Comparison of ENCODE assay signal across 8 cellular contexts in the genomic region with DNA sequence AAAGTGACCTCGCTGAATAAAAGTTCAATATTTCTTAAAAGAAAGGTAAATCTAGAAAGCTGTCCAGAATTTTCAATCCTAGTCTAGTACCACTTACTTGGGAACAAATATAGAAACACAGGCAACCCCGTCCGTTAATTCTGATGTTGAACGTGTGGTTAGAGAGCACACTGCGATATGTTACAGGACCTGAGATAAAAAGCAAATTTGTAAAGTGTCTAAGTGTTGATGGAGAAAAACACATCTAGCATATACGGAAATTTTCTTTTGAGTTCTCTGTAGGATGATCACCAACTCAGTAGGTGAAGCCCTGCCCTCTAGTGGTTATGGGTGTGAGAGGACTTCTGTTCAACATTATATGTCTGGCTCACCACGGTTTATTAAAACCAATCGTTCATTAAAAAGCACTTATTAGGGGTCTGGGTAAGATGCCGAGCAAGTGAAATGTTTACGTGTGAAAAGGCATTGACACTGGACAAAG. TPM values are rescaled to one million over a fixed set of nuclear protein-coding genes. Genes with fewer than 3 reads are reported as not detected.
DNase-seq lines count a peak whose midpoint lies in the region; ATAC-seq and TF ChIP-seq lines count a peak whose summit lies in the region.

No MANE protein-coding gene starts in this region.

- DNase-seq in DMS114 treated with DMSO at 0.1 percent for 48 hours (lab: John Stamatoyannopoulos, UW; ENCODE audit: unreplicated experiment), result peak; percentile 68
- peak; percentile 71 for DNase-seq in HuH-7 (ENCODE audit: low spot score)
- peak; percentile 63 for DNase-seq in NT2/D1 (ENCODE audit: low read depth, low spot score)
- peak; percentile 67 to 73 for DNase-seq in activated T-cell treated with anti-CD3 and anti-CD28 coated beads, Interleukin-2, amount 50 U/mL, for 72 hours
- peak; percentile 67 to 86 for DNase-seq in fibroblast of lung (ENCODE audit: low read depth in 2 of 2)
- DNase-seq in naive thymus-derived CD8-positive, alpha-beta T cell, result peak in 9 of 10 donors; percentile 17 to 86 (median 63)
- DNase-seq in stimulated activated naive CD8-positive, alpha-beta T cell treated with anti-CD3 and anti-CD28 coated beads, Interleukin-15, amount 100 ng/mL, for 72 hours, result peak; percentile 60 to 68

- H3K9me3 Mint-ChIP-seq in activated T-cell treated with anti-CD3 and anti-CD28 coated beads, Interleukin-2, amount 50 U/mL, for 72 hours, result no peaks in the 10 kb centered on the region
- no peaks in the 10 kb centered on the region for H3K9me3 Mint-ChIP-seq in naive thymus-derived CD8-positive, alpha-beta T cell
- no peaks in the 10 kb centered on the region for H3K9me3 Mint-ChIP-seq in stimulated activated naive CD8-positive, alpha-beta T cell treated with anti-CD3 and anti-CD28 coated beads, Interleukin-15, amount 100 ng/mL, for 72 hours

- H3K9ac ChIP-seq in NT2/D1 (ENCODE audit: insufficient read length, low read depth) (peak overlapping the region; percentile 96), fibroblast of lung (ENCODE audit: insufficient read depth, low read length) (peak overlapping the region; percentile 97)

- H3K36me3 Mint-ChIP-seq in activated T-cell treated with anti-CD3 and anti-CD28 coated beads, Interleukin-2, amount 50 U/mL, for 72 hours (ENCODE audit: insufficient read depth in 2 of 2), result peaks cover 0 to 7% of the 10 kb centered on the region in 2 donors
- no peaks in the 10 kb centered on the region for H3K36me3 Mint-ChIP-seq in naive thymus-derived CD8-positive, alpha-beta T cell

- H3K27me3 ChIP-seq in NT2/D1 (ENCODE audit: insufficient read depth, insufficient read length), result no peaks in the 10 kb centered on the region
- no peaks in the 10 kb centered on the region for H3K27me3 ChIP-seq in fibroblast of lung (ENCODE audit: control insufficient read depth, insufficient read depth, low read length)

- H3K79me2 ChIP-seq in fibroblast of lung (ENCODE audit: control insufficient read depth, insufficient read depth, low read length), result peaks cover 35% of the 10 kb centered on the region

- H3K4me3 ChIP-seq in NT2/D1 (ENCODE audit: insufficient read length, low read depth), result peak overlapping the region; percentile 90
- H3K4me3 ChIP-seq in fibroblast of lung (replicated peaks in 1 of 4; ENCODE audit: control extremely low read depth in 1 of 4, insufficient read depth in 1 of 4, low read depth in 3 of 4, low read length in 4 of 4), result peak overlapping the region; percentile 77 to 91 (median 89)

- H3K4me3 Mint-ChIP-seq in activated T-cell treated with anti-CD3 and anti-CD28 coated beads, Interleukin-2, amount 50 U/mL, for 72 hours, result peak overlapping the region; percentile 92 to 100
- peak overlapping the region; percentile 88 to 98 (median 96) for H3K4me3 Mint-ChIP-seq in naive thymus-derived CD8-positive, alpha-beta T cell
- peak overlapping the region; percentile 73 to 94 for H3K4me3 Mint-ChIP-seq in stimulated activated naive CD8-positive, alpha-beta T cell treated with anti-CD3 and anti-CD28 coated beads, Interleukin-15, amount 100 ng/mL, for 72 hours

- peak overlapping the region; percentile 99 for H3K27ac Mint-ChIP-seq in activated T-cell treated with anti-CD3 and anti-CD28 coated beads, Interleukin-2, amount 50 U/mL, for 72 hours
- H3K27ac Mint-ChIP-seq in naive thymus-derived CD8-positive, alpha-beta T cell, result peak overlapping the region; percentile 96 to 100 (median 99)
- H3K27ac Mint-ChIP-seq in stimulated activated naive CD8-positive, alpha-beta T cell treated with anti-CD3 and anti-CD28 coated beads, Interleukin-15, amount 100 ng/mL, for 72 hours, result peak overlapping the region; percentile 99

- H3K4me1 ChIP-seq in NT2/D1 (ENCODE audit: insufficient read depth, insufficient read length), result no peaks in the 10 kb centered on the region
- no peaks in the 10 kb centered on the region for H3K4me1 ChIP-seq in fibroblast of lung (ENCODE audit: control insufficient read depth, extremely low read depth, insufficient read depth, low read length)

- H3K27ac ChIP-seq in fibroblast of lung (ENCODE audit: insufficient read depth, low read length), result peak overlapping the region; percentile 98

- peak; percentile 83 to 85 for TF ChIP-seq CTCF in fibroblast of lung (conservative IDR thresholded peaks at IDR 0.05 in 1 of 2, IDR thresholded peaks at IDR 0.05 in 1 of 2; ENCODE audit: low read depth in 1 of 2, low read length in 2 of 2)

- ATAC-seq in GM21526 (IDR thresholded peaks at IDR 0.05; ENCODE audit: low FRiP score, unreplicated experiment), result peak; percentile 44
- peak; percentile 44 to 47 for ATAC-seq in activated T-cell treated with anti-CD3 and anti-CD28 coated beads, Interleukin-2, amount 50 U/mL, for 72 hours (replicated peaks in 1 of 2)
- ATAC-seq in naive thymus-derived CD8-positive, alpha-beta T cell, result peak; percentile 56 to 68
- ATAC-seq in stimulated activated naive CD8-positive, alpha-beta T cell treated with anti-CD3 and anti-CD28 coated beads, Interleukin-15, amount 100 ng/mL, for 72 hours, result peak; percentile 67

- peaks cover 39% of the 10 kb centered on the region for H3K4me1 Mint-ChIP-seq in activated T-cell treated with anti-CD3 and anti-CD28 coated beads, Interleukin-2, amount 50 U/mL, for 72 hours (ENCODE audit: low read depth)
- peaks cover 15 to 40% (median 36%) of the 10 kb centered on the region in 4 donors for H3K4me1 Mint-ChIP-seq in naive thymus-derived CD8-positive, alpha-beta T cell
- H3K4me1 Mint-ChIP-seq in stimulated activated naive CD8-positive, alpha-beta T cell treated with anti-CD3 and anti-CD28 coated beads, Interleukin-15, amount 100 ng/mL, for 72 hours, result peaks cover 30% of the 10 kb centered on the region

- POLR2A ChIA-PET in naive thymus-derived CD8-positive, alpha-beta T cell (lab: Charles Lee), result interaction anchor here (0.9 to 2.6 kb wide), 9 partner anchors 11 to 781 kb away, joined by 3 to 24 read pairs (median 5); a partner anchor contains a TSS

- H2AFZ ChIP-seq in fibroblast of lung (ENCODE audit: low read length), result peak overlapping the region; percentile 99

- H3K9me3 ChIP-seq in NT2/D1 (ENCODE audit: insufficient read depth, low read length), result no peaks in the 10 kb centered on the region
- no peaks in the 10 kb centered on the region for H3K9me3 ChIP-seq in fibroblast of lung (ENCODE audit: control insufficient read depth, insufficient read depth, low read depth, low read length)

- H3K27me3 Mint-ChIP-seq in activated T-cell treated with anti-CD3 and anti-CD28 coated beads, Interleukin-2, amount 50 U/mL, for 72 hours (ENCODE audit: low read depth), result no peaks in the 10 kb centered on the region
- H3K27me3 Mint-ChIP-seq in naive thymus-derived CD8-positive, alpha-beta T cell, result no peaks in the 10 kb centered on the region
- no peaks in the 10 kb centered on the region for H3K27me3 Mint-ChIP-seq in stimulated activated naive CD8-positive, alpha-beta T cell treated with anti-CD3 and anti-CD28 coated beads, Interleukin-15, amount 100 ng/mL, for 72 hours

- no peaks in the 10 kb centered on the region for H4K20me1 ChIP-seq in fibroblast of lung (ENCODE audit: control insufficient read depth, extremely low read depth, insufficient read depth, low read length)

- peak overlapping the region; percentile 96 for H3K4me2 ChIP-seq in fibroblast of lung (ENCODE audit: extremely low read depth, insufficient read depth, low read length)

- H3K36me3 ChIP-seq in NT2/D1 (ENCODE audit: insufficient read depth, insufficient read length, low read length) (no peaks in the 10 kb centered on the region), fibroblast of lung (ENCODE audit: control insufficient read depth, insufficient read depth, low read length) (no peaks in the 10 kb centered on the region)

RNA-seq across cellular contexts. Expression of a gene that starts 1.1 kb away (rescaled TPM):
- total RNA-seq in activated T-cell treated with anti-CD3 and anti-CD28 coated beads, Interleukin-2, amount 50 U/mL, for 72 hours, result 10 to 100 TPM; 76.0 to 79.6 TPM
- total RNA-seq in fibroblast of lung, result 141 and 196 TPM in 2 replicates
- 78.1 and 111 TPM in 2 replicates for polyA plus RNA-seq in fibroblast of lung
- 44.5 and 57.3 TPM in 2 replicates for polyA plus RNA-seq in fibroblast of lung (2012)
- polyA minus RNA-seq in fibroblast of lung (ENCODE audit: low replicate concordance), result 14.4 and 18.6 TPM in 2 replicates
- 10 to 100 TPM; 44.0 to 48.0 TPM for total RNA-seq in naive thymus-derived CD8-positive, alpha-beta T cell
- polyA plus RNA-seq in naive thymus-derived CD8-positive, alpha-beta T cell, result 1 to 10 TPM; 5.3 to 9.0 (median 7.6) TPM

Comparison
In these comparisons a context has a peak if more than half of its experiments do, and no peak if none do; other contexts are left out.
1. Peak in every context shown above with its lines: DNase-seq, ATAC-seq, H3K4me3 ChIP-seq and H3K27ac ChIP-seq.